In genomic region chr14:20680843-20681347, GRCh38 we compare ENCODE assay signal across 8 cellular contexts.
A peak's percentile ranks its signal among the peaks of the same experiment; 100 is the strongest.
DNase-seq lines count a peak whose midpoint lies in the region; ATAC-seq and TF ChIP-seq lines count a peak whose summit lies in the region.

No MANE protein-coding gene starts in this region.

- H3K9ac ChIP-seq in rectal smooth muscle tissue (ENCODE audit: low read length) = peak overlapping the region; percentile 29

- H3K4me3 ChIP-seq in epithelial cell of esophagus (ENCODE audit: low read length) (peak overlapping the region; percentile 71), rectal smooth muscle tissue (ENCODE audit: low read length) (peak overlapping the region; percentile 91)

- no peaks in the 10 kb centered on the region for H3K36me3 ChIP-seq in rectal smooth muscle tissue (ENCODE audit: control insufficient read depth, insufficient read depth, low read length)

- no peak for ATAC-seq in HG03565 (IDR thresholded peaks at IDR 0.05; ENCODE audit: unreplicated experiment)

- peak; percentile 8 for DNase-seq in stimulated activated CD8-positive, alpha-beta memory T cell treated with anti-CD3 and anti-CD28 coated beads, Interleukin-15, amount 100 ng/mL, for 1 hour (ENCODE audit: low read depth)
- DNase-seq in stimulated activated CD8-positive, alpha-beta memory T cell treated with anti-CD3 and anti-CD28 coated beads, Interleukin-4, amount 100 ng/mL, for 48 hours = no peak
- peak; percentile 68 for DNase-seq in HPDE6-E6E7 (ENCODE audit: extremely low spot score)
- no peak for DNase-seq in epithelial cell of esophagus (ENCODE audit: low read depth)
- DNase-seq in kidney tubule cell (ENCODE audit: low spot score) = no peak
- DNase-seq in NCI-H2081 treated with DMSO at 0.1 percent for 48 hours (lab: John Stamatoyannopoulos, UW) = no peak

- peaks cover 7% of the 10 kb centered on the region for H3K4me1 ChIP-seq in rectal smooth muscle tissue (ENCODE audit: control insufficient read depth, insufficient read depth, low read length)

- H3K27me3 ChIP-seq in rectal smooth muscle tissue (ENCODE audit: control insufficient read depth, insufficient read depth, low read length) = no peaks in the 10 kb centered on the region

- no peak for TF ChIP-seq CTCF in epithelial cell of esophagus (IDR thresholded peaks at IDR 0.05; ENCODE audit: insufficient read depth, low read depth, low read length, missing control alignments)

- H3K27ac ChIP-seq in rectal smooth muscle tissue (ENCODE audit: low read depth, low read length) = peak overlapping the region; percentile 99

Comparison
In these comparisons a context has a peak if more than half of its experiments do, and no peak if none do; other contexts are left out.
1. DNase-seq: peak in stimulated activated CD8-positive, alpha-beta memory T cell treated with anti-CD3 and anti-CD28 coated beads, Interleukin-15, amount 100 ng/mL, for 1 hour (single experiment) and HPDE6-E6E7 (single experiment); none in stimulated activated CD8-positive, alpha-beta memory T cell treated with anti-CD3 and anti-CD28 coated beads, Interleukin-4, amount 100 ng/mL, for 48 hours (single experiment), epithelial cell of esophagus (single experiment), kidney tubule cell (single experiment) and NCI-H2081 treated with DMSO at 0.1 percent for 48 hours (single experiment).